22 cellular contexts compared by ENCODE assay signal in genomic region chr1:191869790-191870312, GRCh38.
DNase-seq lines count a peak whose midpoint lies in the region; ATAC-seq, FAIRE-seq and TF ChIP-seq lines count a peak whose summit lies in the region.
"Had no signal": no experiment of that assay in that cellular context is flagged by ENCODE, and none has a peak within 500 bp of the region (broad histone marks: within the 10 kb centered on the region; RNA-seq: fewer than 3 reads in every experiment).

No MANE protein-coding gene starts in this region.

- CTCF ChIA-PET in GM12878 (lab: Yijun Ruan, JAX): no interaction called here

- no peak overlapping the region for H2AFZ ChIP-seq in GM12878 (ENCODE audit: control insufficient read depth, low read depth, low read length)

- H3K27ac Mint-ChIP-seq in nephron progenitor cell: no peak overlapping the region
- H3K27ac Mint-ChIP-seq: CD4-positive, CD25-positive, alpha-beta regulatory T cell; H9; IgD-negative memory B cell had no signal

- no peaks in the 10 kb centered on the region for H3K36me3 ChIP-seq in GM12878 (ENCODE audit: control insufficient read depth in 2 of 2, insufficient read depth in 2 of 2, low read length in 1 of 2)
- H3K36me3 ChIP-seq: BE2C had no signal

- H3K9me3 Mint-ChIP-seq in nephron progenitor cell: no peaks in the 10 kb centered on the region
- H3K9me3 Mint-ChIP-seq: H9 had no signal

- no peak for TF ChIP-seq RAD21 in GM12878 (IDR thresholded peaks at IDR 0.05; ENCODE audit: insufficient read depth, low read depth, low read length)

- intact Hi-C loops in GM12878 (cut with micrococcal nuclease; ENCODE audit: unreplicated experiment): no loop called here
- intact Hi-C loops in right cardiac atrium (cut with DNase I): no loop called here

- WGBS in GM12878 (ENCODE audit: insufficient coverage, insufficient replicate concordance, low lambda C conversion rate, missing lambda C conversion rate): 12% methylated on average over 3 of the region's 3 CpGs
- 84% methylated on average over 3 of the region's 3 CpGs for WGBS in right cardiac atrium

- in situ Hi-C loops in GM12878 (cut with MboI): no loop called here

- peak; percentile 10 for ATAC-seq in GM21529 (IDR thresholded peaks at IDR 0.05; ENCODE audit: unreplicated experiment)
- peak; percentile 20 for ATAC-seq in HG03354 (IDR thresholded peaks at IDR 0.05; ENCODE audit: poor library complexity, severe bottlenecking, unreplicated experiment)
- peak; percentile 27 for ATAC-seq in GM12878
- no peak for ATAC-seq in right cardiac atrium
- ATAC-seq: PC-3 had no signal

- H3K36me3 Mint-ChIP-seq in nephron progenitor cell (ENCODE audit: low read depth): no peaks in the 10 kb centered on the region
- H3K36me3 Mint-ChIP-seq: CD4-positive, CD25-positive, alpha-beta regulatory T cell; IgD-negative memory B cell had no signal

- DNase-seq in GM18507 (ENCODE audit: extremely low spot score, insufficient read length, low read depth) (no peak), GM12878 (ENCODE audit: low read depth, low spot score) (no peak), nephron progenitor cell (no peak), ecto neural progenitor cell (ENCODE audit: low spot score) (no peak), right cardiac atrium (no peak), HUDEP-2 (lab: John Stamatoyannopoulos, UW; ENCODE audit: unreplicated experiment in 76 of 76) (no peak)
- DNase-seq: BE2C; CD4-positive, CD25-positive, alpha-beta regulatory T cell; H9; NCI-H1694 treated with DMSO at 0.1 percent for 48 hours; NCI-H2107; NCI-H2227 treated with DMSO at 0.1 percent for 48 hours; NCI-H510A treated with DMSO at 0.1 percent for 48 hours; NCI-H774; PC-3; RPMI8226; T1000 had no signal

- no peak for TF ChIP-seq POLR2A in GM12878 (IDR thresholded peaks at IDR 0.05; ENCODE audit: low read depth, low read length)

- FAIRE-seq in GM18507 (lab: Jason Lieb, UNC) (peak; percentile 15), GM12878 (lab: Jason Lieb, UNC) (no peak)
- FAIRE-seq: A204.1 had no signal

- no peaks in the 10 kb centered on the region for H3K79me2 ChIP-seq in GM12878 (ENCODE audit: control insufficient read depth, insufficient read depth, low read length)

- RAD21 ChIA-PET in GM12878 (lab: Charles Lee; ENCODE audit: unreplicated experiment): interaction anchor here (1.1 kb wide), 1 partner anchor 9 kb away, joined by 3 read pairs; no protein-coding TSS in a partner anchor

- no peak for TF ChIP-seq EP300 in GM12878 (IDR thresholded peaks at IDR 0.05; ENCODE audit: borderline replicate concordance in 1 of 2, control insufficient read depth in 1 of 2, low read depth in 2 of 2, low read length in 2 of 2)

- H3K27ac ChIP-seq in GM12878 (ENCODE audit: control insufficient read depth, insufficient read depth): no peak overlapping the region
- no peak overlapping the region for H3K27ac ChIP-seq in right cardiac atrium (ENCODE audit: low read length)
- H3K27ac ChIP-seq: HL-60 had no signal

- POLR2A ChIA-PET in GM12878 (lab: Charles Lee): interaction anchor here (0.6 kb wide), 1 partner anchor 12 kb away, joined by 3 read pairs; no protein-coding TSS in a partner anchor

- H3K9me3 ChIP-seq in GM12878 (replicated peaks; ENCODE audit: control insufficient read depth, insufficient read depth, low read length): no peaks in the 10 kb centered on the region
- H3K9me3 ChIP-seq in right cardiac atrium (ENCODE audit: control insufficient read depth, low read length): peaks cover 2% of the 10 kb centered on the region
- H3K9me3 ChIP-seq: BE2C had no signal

- H3K9ac ChIP-seq in GM12878 (ENCODE audit: control insufficient read depth, insufficient read depth, low read length): no peak overlapping the region

- H3K4me1 ChIP-seq in GM12878 (ENCODE audit: control insufficient read depth, insufficient read depth, low read length) (no peaks in the 10 kb centered on the region), right cardiac atrium (ENCODE audit: control insufficient read depth, insufficient read depth, low read length) (no peaks in the 10 kb centered on the region)
- H3K4me1 ChIP-seq: BE2C had no signal

- H3K27me3 Mint-ChIP-seq in nephron progenitor cell (ENCODE audit: low read depth, poor library complexity): no peaks in the 10 kb centered on the region
- H3K27me3 Mint-ChIP-seq: CD4-positive, CD25-positive, alpha-beta regulatory T cell; IgD-negative memory B cell had no signal

- H3K27me3 ChIP-seq in GM12878 (replicated peaks in 1 of 2; ENCODE audit: control insufficient read depth in 2 of 2, insufficient read depth in 2 of 2, low read length in 1 of 2): no peaks in the 10 kb centered on the region
- H3K27me3 ChIP-seq in right cardiac atrium (ENCODE audit: control insufficient read depth, insufficient read depth): no peaks in the 10 kb centered on the region
- H3K27me3 ChIP-seq: BE2C had no signal

- H3K4me3 ChIP-seq in GM12878 (no peak overlapping the region), right cardiac atrium (ENCODE audit: low read length) (no peak overlapping the region)

- peaks cover 18% of the 10 kb centered on the region for H3K4me1 Mint-ChIP-seq in nephron progenitor cell
- H3K4me1 Mint-ChIP-seq: CD4-positive, CD25-positive, alpha-beta regulatory T cell; IgD-negative memory B cell had no signal

- no peak overlapping the region for H3K4me3 Mint-ChIP-seq in nephron progenitor cell
- H3K4me3 Mint-ChIP-seq: CD4-positive, CD25-positive, alpha-beta regulatory T cell; H9 had no signal

- BruUV-seq in GM12878 (replicated peaks; lab: Mats Ljungman, UMichigan): no TSS peak

- no peak for TF ChIP-seq CTCF in GM12878 (IDR thresholded peaks at IDR 0.05 in 2 of 3, conservative IDR thresholded peaks at IDR 0.05 in 1 of 3; ENCODE audit: control insufficient read depth in 2 of 3, extremely low read depth in 1 of 3, insufficient read depth in 1 of 3, low read depth in 3 of 3, low read length in 3 of 3)
- no peak for TF ChIP-seq CTCF in nephron progenitor cell (IDR thresholded peaks at IDR 0.05)

- SMC1A ChIA-PET in GM12878 (lab: Charles Lee; ENCODE audit: uncharacterized antibody, unreplicated experiment): interaction anchor here (0.9 kb wide), 1 partner anchor 7 kb away, joined by 3 read pairs; no protein-coding TSS in a partner anchor

- H4K20me1 ChIP-seq in GM12878 (ENCODE audit: control insufficient read depth, insufficient read depth): no peaks in the 10 kb centered on the region

- no peak overlapping the region for H3K4me2 ChIP-seq in GM12878 (ENCODE audit: control insufficient read depth, insufficient read depth)

TF ChIP-seq in GM12878, 131 proteins besides CTCF, POLR2A, EP300 and RAD21 (continues in another document):
- TF ChIP-seq RUNX3 (IDR thresholded peaks at IDR 0.05; ENCODE audit: low read length) (peak; percentile 33; the same call in 1 of the 2 replicates), STAT3 (IDR thresholded peaks at IDR 0.05; ENCODE audit: low read depth, low read length) (no peak), KLF5 (IDR thresholded peaks at IDR 0.05; ENCODE audit: partially characterized antibody) (no peak), TCF7 (IDR thresholded peaks at IDR 0.05; ENCODE audit: borderline replicate concordance) (no peak), BCLAF1 (IDR thresholded peaks at IDR 0.05) (no peak), ZNF274 (IDR thresholded peaks at IDR 0.05; ENCODE audit: insufficient read depth, insufficient read length) (no peak), JUNB (IDR thresholded peaks at IDR 0.05) (peak; percentile 25; the same call in 1 of the 2 replicates), RAD51 (IDR thresholded peaks at IDR 0.05) (no peak), CREM (IDR thresholded peaks at IDR 0.05; ENCODE audit: low read depth) (no peak), MEF2A (IDR thresholded peaks at IDR 0.05; ENCODE audit: insufficient read depth, low read depth, low read length) (0 out of 2 replicates have a peak, but pooled peaks have one; percentile 65), NFYA (IDR thresholded peaks at IDR 0.05; ENCODE audit: borderline replicate concordance, low read depth, low read length) (no peak), POU2F2 (IDR thresholded peaks at IDR 0.05; ENCODE audit: borderline replicate concordance, low read depth, low read length) (no peak), CBFB (IDR thresholded peaks at IDR 0.05; ENCODE audit: low read depth) (no peak), SUZ12 (IDR thresholded peaks at IDR 0.05; ENCODE audit: unreplicated experiment) (no peak), RCOR1 (conservative IDR thresholded peaks at IDR 0.05; ENCODE audit: low read depth, low read length) (no peak), ZNF207 (IDR thresholded peaks at IDR 0.05; ENCODE audit: borderline replicate concordance) (no peak), CHD4 (IDR thresholded peaks at IDR 0.05) (no peak), SP1 (IDR thresholded peaks at IDR 0.05; ENCODE audit: low read depth, low read length) (no peak)

Comparison
In these comparisons a context has a peak if more than half of its experiments do, and no peak if none do; other contexts are left out.
1. ATAC-seq: peak in GM21529 (single experiment), HG03354 (single experiment) and GM12878 (single experiment); none in right cardiac atrium (0 of 2).